ENCODE assay signal across 18 cellular contexts in the genomic region with DNA sequence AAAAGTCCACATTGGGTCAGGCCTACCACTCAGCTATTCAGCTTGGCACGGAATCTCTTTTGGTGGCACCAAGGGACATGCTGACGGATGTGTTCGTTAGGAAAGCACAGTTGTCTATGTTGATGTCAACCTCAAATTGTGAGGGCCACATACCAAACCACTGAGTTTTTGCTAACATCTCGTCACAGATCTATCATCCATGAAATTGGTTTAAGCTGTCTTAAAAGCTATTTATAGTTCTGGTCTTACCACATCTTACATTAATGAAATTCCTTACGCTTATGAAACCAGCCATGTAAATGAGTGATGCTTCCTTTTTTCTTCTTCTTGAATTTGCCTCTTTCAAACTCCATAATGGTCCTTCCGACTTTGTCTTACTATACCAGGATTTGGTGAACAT.
DNase-seq lines count a peak whose midpoint lies in the region; ATAC-seq and TF ChIP-seq lines count a peak whose summit lies in the region.
"Had no signal": no experiment of that assay in that cellular context is flagged by ENCODE, and none has a peak within 500 bp of the region (broad histone marks: within the 10 kb centered on the region; RNA-seq: fewer than 3 reads in every experiment).

No MANE protein-coding gene starts in this region.

- H3K9me3 ChIP-seq in Karpas-422 (ENCODE audit: low read length): no peaks in the 10 kb centered on the region
- H3K9me3 ChIP-seq in adipocyte (ENCODE audit: control insufficient read depth, low read length): no peaks in the 10 kb centered on the region
- H3K9me3 ChIP-seq: colonic mucosa, esophagus squamous epithelium, thoracic aorta had no signal

- H3K9ac ChIP-seq in Karpas-422 (ENCODE audit: low read length): no peak overlapping the region
- H3K9ac ChIP-seq in adipocyte (ENCODE audit: low read length): no peak overlapping the region

- H3K4me1 ChIP-seq in Karpas-422 (ENCODE audit: low read length) (peaks cover 65% of the 10 kb centered on the region), adipocyte (ENCODE audit: control insufficient read depth, insufficient read depth, low read length) (peaks cover 41% of the 10 kb centered on the region)

- TF ChIP-seq CTCF in AG09319 (IDR thresholded peaks at IDR 0.05; ENCODE audit: low read depth, low read length): no peak

- H3K9me3 Mint-ChIP-seq in memory B cell: no peaks in the 10 kb centered on the region
- H3K9me3 Mint-ChIP-seq: activated naive CD8-positive, alpha-beta T cell treated with anti-CD3 and anti-CD28 coated beads, Interleukin-2, amount 50 U/mL, for 24 hours had no signal

- H3K36me3 ChIP-seq in Karpas-422 (ENCODE audit: insufficient read depth, low read length): no peaks in the 10 kb centered on the region
- H3K36me3 ChIP-seq in adipocyte (ENCODE audit: control insufficient read depth, insufficient read depth, low read length, severe bottlenecking): no peaks in the 10 kb centered on the region
- H3K36me3 ChIP-seq: colonic mucosa, esophagus squamous epithelium, thoracic aorta had no signal

- H3K27me3 Mint-ChIP-seq in memory B cell: peaks cover 7% of the 10 kb centered on the region

- ATAC-seq in memory B cell (ENCODE audit: low read depth) (peak; percentile 37), GM21825 (IDR thresholded peaks at IDR 0.05; ENCODE audit: unreplicated experiment) (no peak), GM21360 (IDR thresholded peaks at IDR 0.05; ENCODE audit: unreplicated experiment) (no peak)
- ATAC-seq: activated naive CD8-positive, alpha-beta T cell treated with anti-CD3 and anti-CD28 coated beads, Interleukin-2, amount 50 U/mL, for 24 hours had no signal

- H3K4me3 Mint-ChIP-seq in memory B cell: no peak overlapping the region
- H3K4me3 Mint-ChIP-seq: activated naive CD8-positive, alpha-beta T cell treated with anti-CD3 and anti-CD28 coated beads, Interleukin-2, amount 50 U/mL, for 24 hours had no signal

- H2AFZ ChIP-seq in Karpas-422 (ENCODE audit: low read length): no peak overlapping the region
- H2AFZ ChIP-seq: PC-9 had no signal

- no peak overlapping the region for H3K4me3 ChIP-seq in Karpas-422 (ENCODE audit: low read length)
- no peak overlapping the region for H3K4me3 ChIP-seq in adipocyte (ENCODE audit: low read length)
- H3K4me3 ChIP-seq: colonic mucosa, esophagus squamous epithelium, PC-9, thoracic aorta had no signal

- H3K4me1 Mint-ChIP-seq in memory B cell: peaks cover 9% of the 10 kb centered on the region
- H3K4me1 Mint-ChIP-seq: activated naive CD8-positive, alpha-beta T cell treated with anti-CD3 and anti-CD28 coated beads, Interleukin-2, amount 50 U/mL, for 24 hours had no signal

- H3K4me2 ChIP-seq in Karpas-422 (ENCODE audit: low read depth, low read length, poor library complexity, severe bottlenecking): peak overlapping the region; percentile 16
- H3K4me2 ChIP-seq: PC-9 had no signal

- no peak overlapping the region for H3K27ac Mint-ChIP-seq in memory B cell
- H3K27ac Mint-ChIP-seq: activated naive CD8-positive, alpha-beta T cell treated with anti-CD3 and anti-CD28 coated beads, Interleukin-2, amount 50 U/mL, for 24 hours had no signal

- H3K36me3 Mint-ChIP-seq in memory B cell: no peaks in the 10 kb centered on the region

- H3K27me3 ChIP-seq in Karpas-422 (ENCODE audit: low read length): no peaks in the 10 kb centered on the region
- no peaks in the 10 kb centered on the region for H3K27me3 ChIP-seq in adipocyte (replicated peaks; ENCODE audit: control insufficient read depth, insufficient read depth, low read length)
- H3K27me3 ChIP-seq: colonic mucosa, esophagus squamous epithelium had no signal

- H3K79me2 ChIP-seq in Karpas-422 (ENCODE audit: low read length): peaks cover 16% of the 10 kb centered on the region; the same call in 1 of the 2 replicates

- H3K9me2 ChIP-seq in Karpas-422 (replicated peaks; ENCODE audit: insufficient read depth, low read length): no peaks in the 10 kb centered on the region

- DNase-seq in AG09319 (ENCODE audit: extremely low read depth, low read depth) (peak; percentile 40), Karpas-422 (peak; percentile 62), adipocyte (ENCODE audit: low read depth) (peak; percentile 49), memory B cell (ENCODE audit: low spot score in 2 of 2) (no peak), NCI-H2029 (lab: John Stamatoyannopoulos, UW) (no peak), nucleus accumbens (lab: John Stamatoyannopoulos, UW) (no peak)
- DNase-seq: activated CD4-positive, alpha-beta T cell treated with anti-CD3 and anti-CD28 coated beads for 1 hour; activated naive CD8-positive, alpha-beta T cell treated with anti-CD3 and anti-CD28 coated beads, Interleukin-2, amount 50 U/mL, for 24 hours; colonic mucosa; DMS153; esophagus squamous epithelium; mesendoderm; NCI-H1105 treated with DMSO at 0.1 percent for 48 hours; NCI-H226 had no signal

- H3K27ac ChIP-seq in Karpas-422 (ENCODE audit: low read length): peak overlapping the region; percentile 47
- H3K27ac ChIP-seq: colonic mucosa, esophagus squamous epithelium, PC-9, thoracic aorta had no signal

- H4K20me1 ChIP-seq in Karpas-422 (ENCODE audit: insufficient read depth, low read depth, low read length): no peaks in the 10 kb centered on the region; the same call in 1 of the 2 replicates

Comparison
In these comparisons a context has a peak if more than half of its experiments do, and no peak if none do; other contexts are left out.
1. DNase-seq: peak in AG09319 (single experiment), Karpas-422 (single experiment) and adipocyte (single experiment); none in memory B cell (0 of 2), NCI-H2029 (single experiment) and nucleus accumbens (0 of 56).